1 cellular context compared by ENCODE assay signal in the genomic region with DNA sequence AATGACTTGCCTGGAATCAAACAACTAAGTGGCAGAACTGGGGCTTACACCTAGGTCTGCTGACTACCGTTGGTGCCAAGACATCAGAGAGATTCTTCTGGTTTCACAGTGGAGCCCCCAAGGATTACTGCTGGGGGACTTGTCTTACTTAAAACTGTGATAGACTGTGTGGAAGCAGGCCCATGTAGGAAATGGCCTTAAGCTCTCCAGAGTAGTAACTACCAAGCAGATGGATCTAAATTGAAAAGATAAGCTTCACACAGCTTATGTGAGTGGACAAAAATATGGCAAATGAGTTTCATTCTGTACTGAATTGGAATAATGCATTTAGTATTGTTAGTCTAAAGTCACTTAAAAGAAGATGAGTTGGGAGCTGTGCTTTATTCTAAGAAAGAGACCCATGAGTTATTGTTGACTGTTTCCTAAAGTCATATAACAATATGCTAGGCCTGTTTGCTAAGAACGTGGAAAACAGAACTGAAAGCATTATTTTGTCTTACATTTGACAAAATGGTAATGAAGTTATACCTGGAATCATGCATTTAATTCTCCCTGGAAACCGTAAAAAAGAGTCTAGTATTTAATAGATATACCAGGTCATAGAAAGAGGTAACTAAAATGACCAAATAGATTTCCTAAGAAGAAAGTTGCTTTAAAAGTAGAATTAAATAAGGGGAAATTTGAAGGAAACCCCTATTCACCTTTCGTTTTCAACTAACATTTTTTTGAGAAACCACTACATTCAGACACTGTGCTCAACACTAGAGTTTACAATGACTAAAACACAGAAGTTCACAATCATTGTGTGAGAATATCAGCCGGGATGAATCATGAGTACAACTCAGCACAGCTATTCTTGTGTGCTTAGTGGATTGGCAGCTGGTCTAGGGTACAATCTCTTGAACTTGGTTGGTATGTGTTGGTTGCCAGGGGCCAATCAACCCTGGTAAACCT.
A peak's percentile ranks its signal among the peaks of the same experiment; 100 is the strongest.
TF ChIP-seq lines count a peak whose summit lies in the region.

No MANE protein-coding gene starts in this region.

TF ChIP-seq in K562, 482 proteins besides CTCF, POLR2A, EP300 and RAD21 (continues in another document):
- TF ChIP-seq BACH1 (tag; IDR thresholded peaks at IDR 0.05): peak; percentile 16; the same call in 1 of the 2 replicates
- TF ChIP-seq, protein P1, sequence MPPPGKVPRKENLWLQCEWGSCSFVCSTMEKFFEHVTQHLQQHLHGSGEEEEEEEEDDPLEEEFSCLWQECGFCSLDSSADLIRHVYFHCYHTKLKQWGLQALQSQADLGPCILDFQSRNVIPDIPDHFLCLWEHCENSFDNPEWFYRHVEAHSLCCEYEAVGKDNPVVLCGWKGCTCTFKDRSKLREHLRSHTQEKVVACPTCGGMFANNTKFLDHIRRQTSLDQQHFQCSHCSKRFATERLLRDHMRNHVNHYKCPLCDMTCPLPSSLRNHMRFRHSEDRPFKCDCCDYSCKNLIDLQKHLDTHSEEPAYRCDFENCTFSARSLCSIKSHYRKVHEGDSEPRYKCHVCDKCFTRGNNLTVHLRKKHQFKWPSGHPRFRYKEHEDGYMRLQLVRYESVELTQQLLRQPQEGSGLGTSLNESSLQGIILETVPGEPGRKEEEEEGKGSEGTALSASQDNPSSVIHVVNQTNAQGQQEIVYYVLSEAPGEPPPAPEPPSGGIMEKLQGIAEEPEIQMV (tag; conservative IDR thresholded peaks at IDR 0.05; ENCODE audit: low read depth): 0 out of 2 replicates have a peak, but pooled peaks have one; percentile 15
- 0 out of 2 replicates have a peak, but pooled peaks have one; percentile 37 for TF ChIP-seq EHMT2 (IDR thresholded peaks at IDR 0.05)
- TF ChIP-seq, protein P2, sequence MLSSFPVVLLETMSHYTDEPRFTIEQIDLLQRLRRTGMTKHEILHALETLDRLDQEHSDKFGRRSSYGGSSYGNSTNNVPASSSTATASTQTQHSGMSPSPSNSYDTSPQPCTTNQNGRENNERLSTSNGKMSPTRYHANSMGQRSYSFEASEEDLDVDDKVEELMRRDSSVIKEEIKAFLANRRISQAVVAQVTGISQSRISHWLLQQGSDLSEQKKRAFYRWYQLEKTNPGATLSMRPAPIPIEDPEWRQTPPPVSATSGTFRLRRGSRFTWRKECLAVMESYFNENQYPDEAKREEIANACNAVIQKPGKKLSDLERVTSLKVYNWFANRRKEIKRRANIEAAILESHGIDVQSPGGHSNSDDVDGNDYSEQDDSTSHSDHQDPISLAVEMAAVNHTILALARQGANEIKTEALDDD (IDR thresholded peaks at IDR 0.05): peak; percentile 55; the same call in 1 of the 2 replicates
- TF ChIP-seq, protein P3, sequence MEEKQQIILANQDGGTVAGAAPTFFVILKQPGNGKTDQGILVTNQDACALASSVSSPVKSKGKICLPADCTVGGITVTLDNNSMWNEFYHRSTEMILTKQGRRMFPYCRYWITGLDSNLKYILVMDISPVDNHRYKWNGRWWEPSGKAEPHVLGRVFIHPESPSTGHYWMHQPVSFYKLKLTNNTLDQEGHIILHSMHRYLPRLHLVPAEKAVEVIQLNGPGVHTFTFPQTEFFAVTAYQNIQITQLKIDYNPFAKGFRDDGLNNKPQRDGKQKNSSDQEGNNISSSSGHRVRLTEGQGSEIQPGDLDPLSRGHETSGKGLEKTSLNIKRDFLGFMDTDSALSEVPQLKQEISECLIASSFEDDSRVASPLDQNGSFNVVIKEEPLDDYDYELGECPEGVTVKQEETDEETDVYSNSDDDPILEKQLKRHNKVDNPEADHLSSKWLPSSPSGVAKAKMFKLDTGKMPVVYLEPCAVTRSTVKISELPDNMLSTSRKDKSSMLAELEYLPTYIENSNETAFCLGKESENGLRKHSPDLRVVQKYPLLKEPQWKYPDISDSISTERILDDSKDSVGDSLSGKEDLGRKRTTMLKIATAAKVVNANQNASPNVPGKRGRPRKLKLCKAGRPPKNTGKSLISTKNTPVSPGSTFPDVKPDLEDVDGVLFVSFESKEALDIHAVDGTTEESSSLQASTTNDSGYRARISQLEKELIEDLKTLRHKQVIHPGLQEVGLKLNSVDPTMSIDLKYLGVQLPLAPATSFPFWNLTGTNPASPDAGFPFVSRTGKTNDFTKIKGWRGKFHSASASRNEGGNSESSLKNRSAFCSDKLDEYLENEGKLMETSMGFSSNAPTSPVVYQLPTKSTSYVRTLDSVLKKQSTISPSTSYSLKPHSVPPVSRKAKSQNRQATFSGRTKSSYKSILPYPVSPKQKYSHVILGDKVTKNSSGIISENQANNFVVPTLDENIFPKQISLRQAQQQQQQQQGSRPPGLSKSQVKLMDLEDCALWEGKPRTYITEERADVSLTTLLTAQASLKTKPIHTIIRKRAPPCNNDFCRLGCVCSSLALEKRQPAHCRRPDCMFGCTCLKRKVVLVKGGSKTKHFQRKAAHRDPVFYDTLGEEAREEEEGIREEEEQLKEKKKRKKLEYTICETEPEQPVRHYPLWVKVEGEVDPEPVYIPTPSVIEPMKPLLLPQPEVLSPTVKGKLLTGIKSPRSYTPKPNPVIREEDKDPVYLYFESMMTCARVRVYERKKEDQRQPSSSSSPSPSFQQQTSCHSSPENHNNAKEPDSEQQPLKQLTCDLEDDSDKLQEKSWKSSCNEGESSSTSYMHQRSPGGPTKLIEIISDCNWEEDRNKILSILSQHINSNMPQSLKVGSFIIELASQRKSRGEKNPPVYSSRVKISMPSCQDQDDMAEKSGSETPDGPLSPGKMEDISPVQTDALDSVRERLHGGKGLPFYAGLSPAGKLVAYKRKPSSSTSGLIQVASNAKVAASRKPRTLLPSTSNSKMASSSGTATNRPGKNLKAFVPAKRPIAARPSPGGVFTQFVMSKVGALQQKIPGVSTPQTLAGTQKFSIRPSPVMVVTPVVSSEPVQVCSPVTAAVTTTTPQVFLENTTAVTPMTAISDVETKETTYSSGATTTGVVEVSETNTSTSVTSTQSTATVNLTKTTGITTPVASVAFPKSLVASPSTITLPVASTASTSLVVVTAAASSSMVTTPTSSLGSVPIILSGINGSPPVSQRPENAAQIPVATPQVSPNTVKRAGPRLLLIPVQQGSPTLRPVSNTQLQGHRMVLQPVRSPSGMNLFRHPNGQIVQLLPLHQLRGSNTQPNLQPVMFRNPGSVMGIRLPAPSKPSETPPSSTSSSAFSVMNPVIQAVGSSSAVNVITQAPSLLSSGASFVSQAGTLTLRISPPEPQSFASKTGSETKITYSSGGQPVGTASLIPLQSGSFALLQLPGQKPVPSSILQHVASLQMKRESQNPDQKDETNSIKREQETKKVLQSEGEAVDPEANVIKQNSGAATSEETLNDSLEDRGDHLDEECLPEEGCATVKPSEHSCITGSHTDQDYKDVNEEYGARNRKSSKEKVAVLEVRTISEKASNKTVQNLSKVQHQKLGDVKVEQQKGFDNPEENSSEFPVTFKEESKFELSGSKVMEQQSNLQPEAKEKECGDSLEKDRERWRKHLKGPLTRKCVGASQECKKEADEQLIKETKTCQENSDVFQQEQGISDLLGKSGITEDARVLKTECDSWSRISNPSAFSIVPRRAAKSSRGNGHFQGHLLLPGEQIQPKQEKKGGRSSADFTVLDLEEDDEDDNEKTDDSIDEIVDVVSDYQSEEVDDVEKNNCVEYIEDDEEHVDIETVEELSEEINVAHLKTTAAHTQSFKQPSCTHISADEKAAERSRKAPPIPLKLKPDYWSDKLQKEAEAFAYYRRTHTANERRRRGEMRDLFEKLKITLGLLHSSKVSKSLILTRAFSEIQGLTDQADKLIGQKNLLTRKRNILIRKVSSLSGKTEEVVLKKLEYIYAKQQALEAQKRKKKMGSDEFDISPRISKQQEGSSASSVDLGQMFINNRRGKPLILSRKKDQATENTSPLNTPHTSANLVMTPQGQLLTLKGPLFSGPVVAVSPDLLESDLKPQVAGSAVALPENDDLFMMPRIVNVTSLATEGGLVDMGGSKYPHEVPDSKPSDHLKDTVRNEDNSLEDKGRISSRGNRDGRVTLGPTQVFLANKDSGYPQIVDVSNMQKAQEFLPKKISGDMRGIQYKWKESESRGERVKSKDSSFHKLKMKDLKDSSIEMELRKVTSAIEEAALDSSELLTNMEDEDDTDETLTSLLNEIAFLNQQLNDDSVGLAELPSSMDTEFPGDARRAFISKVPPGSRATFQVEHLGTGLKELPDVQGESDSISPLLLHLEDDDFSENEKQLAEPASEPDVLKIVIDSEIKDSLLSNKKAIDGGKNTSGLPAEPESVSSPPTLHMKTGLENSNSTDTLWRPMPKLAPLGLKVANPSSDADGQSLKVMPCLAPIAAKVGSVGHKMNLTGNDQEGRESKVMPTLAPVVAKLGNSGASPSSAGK (IDR thresholded peaks at IDR 0.05): peak; percentile 31; the same call in 1 of the 2 replicates
- TF ChIP-seq ARID1B (IDR thresholded peaks at IDR 0.05): peak; percentile 26
- TF ChIP-seq, protein P4, sequence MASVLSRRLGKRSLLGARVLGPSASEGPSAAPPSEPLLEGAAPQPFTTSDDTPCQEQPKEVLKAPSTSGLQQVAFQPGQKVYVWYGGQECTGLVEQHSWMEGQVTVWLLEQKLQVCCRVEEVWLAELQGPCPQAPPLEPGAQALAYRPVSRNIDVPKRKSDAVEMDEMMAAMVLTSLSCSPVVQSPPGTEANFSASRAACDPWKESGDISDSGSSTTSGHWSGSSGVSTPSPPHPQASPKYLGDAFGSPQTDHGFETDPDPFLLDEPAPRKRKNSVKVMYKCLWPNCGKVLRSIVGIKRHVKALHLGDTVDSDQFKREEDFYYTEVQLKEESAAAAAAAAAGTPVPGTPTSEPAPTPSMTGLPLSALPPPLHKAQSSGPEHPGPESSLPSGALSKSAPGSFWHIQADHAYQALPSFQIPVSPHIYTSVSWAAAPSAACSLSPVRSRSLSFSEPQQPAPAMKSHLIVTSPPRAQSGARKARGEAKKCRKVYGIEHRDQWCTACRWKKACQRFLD (CRISPR knock-in tag; IDR thresholded peaks at IDR 0.05): peak; percentile 50; the same call in 1 of the 2 replicates
- no peak for TF ChIP-seq ARHGAP35 (IDR thresholded peaks at IDR 0.05; ENCODE audit: partially characterized antibody)
- 0 out of 4 replicates have a peak, but pooled peaks of 1 of the 2 experiments have one; percentile 25 for TF ChIP-seq ARNT (IDR thresholded peaks at IDR 0.05)
- no peak for TF ChIP-seq CCAR2 (IDR thresholded peaks at IDR 0.05; ENCODE audit: low read depth, low read length)
- TF ChIP-seq SREBF1 (IDR thresholded peaks at IDR 0.05; ENCODE audit: borderline replicate concordance, low read depth, low read length): no peak
- peak; percentile 21 for TF ChIP-seq WHSC1 (IDR thresholded peaks at IDR 0.05; ENCODE audit: low read length)
- no peak for TF ChIP-seq JUNB (CRISPR knock-in tag; conservative IDR thresholded peaks at IDR 0.05)
- TF ChIP-seq, protein P5, sequence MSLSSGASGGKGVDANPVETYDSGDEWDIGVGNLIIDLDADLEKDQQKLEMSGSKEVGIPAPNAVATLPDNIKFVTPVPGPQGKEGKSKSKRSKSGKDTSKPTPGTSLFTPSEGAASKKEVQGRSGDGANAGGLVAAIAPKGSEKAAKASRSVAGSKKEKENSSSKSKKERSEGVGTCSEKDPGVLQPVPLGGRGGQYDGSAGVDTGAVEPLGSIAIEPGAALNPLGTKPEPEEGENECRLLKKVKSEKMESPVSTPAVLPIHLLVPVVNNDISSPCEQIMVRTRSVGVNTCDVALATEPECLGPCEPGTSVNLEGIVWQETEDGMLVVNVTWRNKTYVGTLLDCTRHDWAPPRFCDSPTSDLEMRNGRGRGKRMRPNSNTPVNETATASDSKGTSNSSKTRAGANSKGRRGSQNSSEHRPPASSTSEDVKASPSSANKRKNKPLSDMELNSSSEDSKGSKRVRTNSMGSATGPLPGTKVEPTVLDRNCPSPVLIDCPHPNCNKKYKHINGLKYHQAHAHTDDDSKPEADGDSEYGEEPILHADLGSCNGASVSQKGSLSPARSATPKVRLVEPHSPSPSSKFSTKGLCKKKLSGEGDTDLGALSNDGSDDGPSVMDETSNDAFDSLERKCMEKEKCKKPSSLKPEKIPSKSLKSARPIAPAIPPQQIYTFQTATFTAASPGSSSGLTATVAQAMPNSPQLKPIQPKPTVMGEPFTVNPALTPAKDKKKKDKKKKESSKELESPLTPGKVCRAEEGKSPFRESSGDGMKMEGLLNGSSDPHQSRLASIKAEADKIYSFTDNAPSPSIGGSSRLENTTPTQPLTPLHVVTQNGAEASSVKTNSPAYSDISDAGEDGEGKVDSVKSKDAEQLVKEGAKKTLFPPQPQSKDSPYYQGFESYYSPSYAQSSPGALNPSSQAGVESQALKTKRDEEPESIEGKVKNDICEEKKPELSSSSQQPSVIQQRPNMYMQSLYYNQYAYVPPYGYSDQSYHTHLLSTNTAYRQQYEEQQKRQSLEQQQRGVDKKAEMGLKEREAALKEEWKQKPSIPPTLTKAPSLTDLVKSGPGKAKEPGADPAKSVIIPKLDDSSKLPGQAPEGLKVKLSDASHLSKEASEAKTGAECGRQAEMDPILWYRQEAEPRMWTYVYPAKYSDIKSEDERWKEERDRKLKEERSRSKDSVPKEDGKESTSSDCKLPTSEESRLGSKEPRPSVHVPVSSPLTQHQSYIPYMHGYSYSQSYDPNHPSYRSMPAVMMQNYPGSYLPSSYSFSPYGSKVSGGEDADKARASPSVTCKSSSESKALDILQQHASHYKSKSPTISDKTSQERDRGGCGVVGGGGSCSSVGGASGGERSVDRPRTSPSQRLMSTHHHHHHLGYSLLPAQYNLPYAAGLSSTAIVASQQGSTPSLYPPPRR (CRISPR knock-in tag; IDR thresholded peaks at IDR 0.05; ENCODE audit: borderline replicate concordance): no peak
- no peak for TF ChIP-seq JUND (IDR thresholded peaks at IDR 0.05; ENCODE audit: borderline replicate concordance, low read depth, low read length)
- 0 out of 3 replicates have a peak, but pooled peaks have one; percentile 11 for TF ChIP-seq JUND (tag; IDR thresholded peaks at IDR 0.05; ENCODE audit: borderline replicate concordance, low read depth, low read length)
- TF ChIP-seq MCM7 (IDR thresholded peaks at IDR 0.05): no peak
- TF ChIP-seq, protein P6, sequence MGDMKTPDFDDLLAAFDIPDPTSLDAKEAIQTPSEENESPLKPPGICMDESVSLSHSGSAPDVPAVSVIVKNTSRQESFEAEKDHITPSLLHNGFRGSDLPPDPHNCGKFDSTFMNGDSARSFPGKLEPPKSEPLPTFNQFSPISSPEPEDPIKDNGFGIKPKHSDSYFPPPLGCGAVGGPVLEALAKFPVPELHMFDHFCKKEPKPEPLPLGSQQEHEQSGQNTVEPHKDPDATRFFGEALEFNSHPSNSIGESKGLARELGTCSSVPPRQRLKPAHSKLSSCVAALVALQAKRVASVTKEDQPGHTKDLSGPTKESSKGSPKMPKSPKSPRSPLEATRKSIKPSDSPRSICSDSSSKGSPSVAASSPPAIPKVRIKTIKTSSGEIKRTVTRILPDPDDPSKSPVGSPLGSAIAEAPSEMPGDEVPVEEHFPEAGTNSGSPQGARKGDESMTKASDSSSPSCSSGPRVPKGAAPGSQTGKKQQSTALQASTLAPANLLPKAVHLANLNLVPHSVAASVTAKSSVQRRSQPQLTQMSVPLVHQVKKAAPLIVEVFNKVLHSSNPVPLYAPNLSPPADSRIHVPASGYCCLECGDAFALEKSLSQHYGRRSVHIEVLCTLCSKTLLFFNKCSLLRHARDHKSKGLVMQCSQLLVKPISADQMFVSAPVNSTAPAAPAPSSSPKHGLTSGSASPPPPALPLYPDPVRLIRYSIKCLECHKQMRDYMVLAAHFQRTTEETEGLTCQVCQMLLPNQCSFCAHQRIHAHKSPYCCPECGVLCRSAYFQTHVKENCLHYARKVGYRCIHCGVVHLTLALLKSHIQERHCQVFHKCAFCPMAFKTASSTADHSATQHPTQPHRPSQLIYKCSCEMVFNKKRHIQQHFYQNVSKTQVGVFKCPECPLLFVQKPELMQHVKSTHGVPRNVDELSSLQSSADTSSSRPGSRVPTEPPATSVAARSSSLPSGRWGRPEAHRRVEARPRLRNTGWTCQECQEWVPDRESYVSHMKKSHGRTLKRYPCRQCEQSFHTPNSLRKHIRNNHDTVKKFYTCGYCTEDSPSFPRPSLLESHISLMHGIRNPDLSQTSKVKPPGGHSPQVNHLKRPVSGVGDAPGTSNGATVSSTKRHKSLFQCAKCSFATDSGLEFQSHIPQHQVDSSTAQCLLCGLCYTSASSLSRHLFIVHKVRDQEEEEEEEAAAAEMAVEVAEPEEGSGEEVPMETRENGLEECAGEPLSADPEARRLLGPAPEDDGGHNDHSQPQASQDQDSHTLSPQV (IDR thresholded peaks at IDR 0.05): peak; percentile 66
- 0 out of 2 replicates have a peak, but pooled peaks have one; percentile 5 for TF ChIP-seq RFX1 (IDR thresholded peaks at IDR 0.05)
- no peak for TF ChIP-seq EWSR1 (IDR thresholded peaks at IDR 0.05; ENCODE audit: borderline replicate concordance, low read depth, partially characterized antibody)
- TF ChIP-seq ZNF589 (CRISPR knock-in tag; IDR thresholded peaks at IDR 0.05; ENCODE audit: low read depth): peak; percentile 46; the same call in 1 of the 2 replicates
